Comparison of ENCODE assay signal across 33 cellular contexts in genomic region chr4:95314573-95314972, GRCh38.
"Had no signal": no experiment of that assay in that cellular context is flagged by ENCODE, and none has a peak within 500 bp of the region (broad histone marks: within the 10 kb centered on the region; RNA-seq: fewer than 3 reads in every experiment).

No MANE protein-coding gene starts in this region.

- DNase-seq: activated effector memory CD4-positive, alpha-beta T cell treated with anti-CD3 and anti-CD28 coated beads, Interleukin-2, amount 50 U/mL, for 16 hours; activated effector memory CD4-positive, alpha-beta T cell treated with Interleukin-2 at 50 U/mL for 16 hours; activated gamma-delta T cell; activated gamma-delta T cell treated with Interleukin-2 at 50 U/mL for 16 hours; activated naive CD4-positive, alpha-beta T cell; activated naive CD4-positive, alpha-beta T cell treated with anti-CD3 and anti-CD28 coated beads for 36 hours; activated naive CD4-positive, alpha-beta T cell treated with anti-CD3 and anti-CD28 coated beads, Interleukin-2, amount 10 ng/mL, durations not matched to agents 7 days and 5 days; activated naive CD4-positive, alpha-beta T cell treated with anti-CD3 and anti-CD28 coated beads, Interleukin-2, amount 50 U/mL, for 16 hours; activated naive CD4-positive, alpha-beta T cell treated with Interleukin-2 at 50 U/mL for 16 hours; activated naive CD8-positive, alpha-beta T cell treated with anti-CD3 and anti-CD28 coated beads for 36 hours; activated naive CD8-positive, alpha-beta T cell treated with anti-CD3 and anti-CD28 coated beads, Interleukin-2, amount 10 ng/mL, durations not matched to agents 7 days and 5 days; activated naive CD8-positive, alpha-beta T cell treated with anti-CD3 and anti-CD28 coated beads, Interleukin-2, amount 50 U/mL, for 24 hours; activated T-cell treated with anti-CD3 and anti-CD28 coated beads for 4 hours; activated T-cell treated with anti-CD3 and anti-CD28 coated beads, Interleukin-2, amount 50 U/mL, for 1 hour; activated T-cell treated with anti-CD3 and anti-CD28 coated beads, Interleukin-2, amount 50 U/mL, for 24 hours; activated T-cell treated with anti-CD3 and anti-CD28 coated beads, Interleukin-2, amount 50 U/mL, for 4 hours; activated T-cell treated with anti-CD3 and anti-CD28 coated beads, Interleukin-2, amount 50 U/mL, for 48 hours; activated T-cell treated with anti-CD3 and anti-CD28 coated beads, Interleukin-2, amount 50 U/mL, for 72 hours; adrenal gland; amniotic stem cell; amygdala; anterior cingulate cortex; aorta; body of pancreas; brain microvascular endothelial cell; caudate nucleus; central memory CD4-positive, alpha-beta T cell; cerebellar nuclear complex had no signal

- H3K27ac ChIP-seq: adrenal gland, ascending aorta, body of pancreas, brain microvascular endothelial cell, breast epithelium, cardiac muscle cell had no signal

- H3K36me3 ChIP-seq: adrenal gland, ascending aorta, brain microvascular endothelial cell, breast epithelium, cardiac muscle cell had no signal

- H3K27me3 ChIP-seq: adrenal gland, ascending aorta, body of pancreas, brain microvascular endothelial cell, breast epithelium, cardiac muscle cell had no signal

- FAIRE-seq: astrocyte, bronchial epithelial cell had no signal

- H3K4me3 ChIP-seq: adrenal gland, ascending aorta, body of pancreas, breast epithelium, cardiac muscle cell had no signal

- H3K9me3 ChIP-seq: adrenal gland, ascending aorta, body of pancreas, breast epithelium had no signal
